ENCODE assay signal across 8 cellular contexts in the genomic region with DNA sequence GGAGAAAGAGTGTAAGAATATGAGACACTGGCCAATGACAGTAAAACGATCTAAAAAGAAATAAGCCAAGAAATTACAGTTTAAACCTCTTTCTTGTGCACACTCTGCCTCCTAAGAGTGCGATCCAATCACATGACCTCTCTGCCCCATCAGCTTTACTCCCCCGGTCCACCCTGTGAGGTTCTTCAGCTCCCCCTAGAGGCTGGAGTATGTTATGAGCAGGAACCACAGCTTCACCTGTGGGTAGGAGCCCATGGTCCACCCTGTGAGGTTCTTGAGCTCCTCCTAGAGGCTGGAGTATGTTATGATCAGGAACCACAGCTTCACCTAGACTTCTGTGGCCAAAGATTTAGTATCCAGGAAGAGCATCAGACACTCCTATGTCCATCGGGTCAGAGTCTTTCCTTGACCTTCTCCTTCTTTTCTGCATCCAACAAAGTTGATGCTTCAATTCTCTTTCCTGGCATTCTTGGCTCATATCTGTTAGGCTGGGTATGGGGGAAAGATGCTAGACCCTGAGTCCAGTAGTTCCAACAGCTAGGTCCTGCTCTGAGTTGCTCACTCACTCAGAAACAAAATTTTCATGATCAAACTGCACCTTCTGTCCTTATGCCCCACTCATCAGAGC.
DNase-seq lines count a peak whose midpoint lies in the region; ATAC-seq and TF ChIP-seq lines count a peak whose summit lies in the region.

No MANE protein-coding gene starts in this region.

- in situ Hi-C loops in Panc1 (cut with HindIII; ENCODE audit: low pct_unique_long_range_greater_than_20kb, low sequenced_read_pairs): no loop called here

- intact Hi-C loops in Panc1 (cut with micrococcal nuclease; ENCODE audit: unreplicated experiment): loop anchor here (1.0 kb wide), 1 partner anchor 215 kb away; no protein-coding TSS in a partner anchor

- H3K9me3 ChIP-seq in Panc1 (ENCODE audit: control insufficient read depth, insufficient read depth, low read depth, low read length): no peaks in the 10 kb centered on the region

- CTCF ChIA-PET in Panc1 (lab: Charles Lee): interaction anchor here (0.6 to 2.3 kb wide), 18 partner anchors 11 to 599 kb away, joined by 3 to 63 read pairs (median 4); no protein-coding TSS in a partner anchor

- POLR2A ChIA-PET in Panc1 (lab: Charles Lee): interaction anchor here (0.6 to 1.1 kb wide), 2 partner anchors 258 to 1257 kb away, joined by 3 to 4 read pairs; no protein-coding TSS in a partner anchor

- H3K27ac ChIP-seq in Panc1 (ENCODE audit: low read length): no peak overlapping the region

- ATAC-seq in Panc1: peak; percentile 98

- no peak overlapping the region for H3K4me3 ChIP-seq in HFF-Myc (replicated peaks; ENCODE audit: low read depth, low read length)
- no peak overlapping the region for H3K4me3 ChIP-seq in Panc1 (ENCODE audit: low read depth in 2 of 2, low read length in 2 of 2)

- no TSS peak for BruUV-seq in Panc1 (replicated peaks; lab: Mats Ljungman, UMichigan)

- DNase-seq in A172 (ENCODE audit: low spot score) (peak; percentile 84), HFF-Myc (ENCODE audit: extremely low read depth, low read depth) (peak; percentile 72), M059J (ENCODE audit: low read depth) (peak; percentile 81), Panc1 (ENCODE audit: low read depth, low spot score) (peak; percentile 77), astrocyte of the hippocampus (ENCODE audit: low read depth, low spot score) (peak; percentile 73), iris pigment epithelial cell (ENCODE audit: low read depth) (peak; percentile 77)
- peak; percentile 39 for DNase-seq in stimulated activated CD4-positive, alpha-beta T cell treated with anti-CD3 and anti-CD28 coated beads, Interleukin-4, amount 100 ng/mL, for 24 hours

- H3K27me3 ChIP-seq in Panc1 (ENCODE audit: control insufficient read depth, insufficient read depth, low read length): peaks cover 7% of the 10 kb centered on the region

- no peaks in the 10 kb centered on the region for H3K36me3 ChIP-seq in Panc1 (ENCODE audit: control insufficient read depth, insufficient read depth, low read length)

- no peaks in the 10 kb centered on the region for H3K4me1 ChIP-seq in Panc1 (ENCODE audit: control insufficient read depth, insufficient read depth, low read length)

- TF ChIP-seq CTCF in GM12873 (IDR thresholded peaks at IDR 0.05; ENCODE audit: insufficient read depth, low read depth, low read length, missing control alignments): peak; percentile 99
- peak; percentile 99 for TF ChIP-seq CTCF in HFF-Myc (IDR thresholded peaks at IDR 0.05; ENCODE audit: low read depth, low read length, missing control alignments)
- peak; percentile 99 for TF ChIP-seq CTCF in Panc1 (IDR thresholded peaks at IDR 0.05)
